ENCODE assay signal across 13 cellular contexts in the genomic region with DNA sequence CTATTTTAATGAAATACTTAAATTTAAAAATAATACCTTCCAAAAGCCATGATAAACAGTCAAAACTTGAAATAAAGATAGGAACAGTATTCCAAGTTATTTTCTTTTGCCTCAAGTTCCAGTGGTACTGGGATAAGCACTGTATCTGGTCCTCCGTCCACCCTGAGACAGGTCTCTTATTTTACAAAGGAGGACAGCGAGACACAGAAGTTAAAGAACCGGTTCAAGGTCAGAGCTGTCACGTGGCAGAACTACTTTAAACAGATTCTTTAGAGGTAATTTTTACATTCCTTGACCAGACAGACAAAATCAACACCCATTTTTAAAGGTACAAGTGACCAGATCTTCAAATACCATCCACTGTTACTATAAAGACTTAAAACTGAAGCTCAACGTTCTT. TPM values are rescaled to one million over a fixed set of nuclear protein-coding genes. Genes with fewer than 3 reads are reported as not detected.
A peak's percentile ranks its signal among the peaks of the same experiment; 100 is the strongest.
DNase-seq lines count a peak whose midpoint lies in the region; ATAC-seq and TF ChIP-seq lines count a peak whose summit lies in the region.
"Had no signal": no experiment of that assay in that cellular context is flagged by ENCODE, and none has a peak within 500 bp of the region (broad histone marks: within the 10 kb centered on the region; RNA-seq: fewer than 3 reads in every experiment).

No MANE protein-coding gene starts in this region.

- intact Hi-C loops in CD4-positive, alpha-beta T cell (cut with DNase I, micrococcal nuclease): no loop called here

- no peak overlapping the region for H3K14ac ChIP-seq in trophoblast cell (ENCODE audit: low read length)

- DNase-seq in CD4-positive, alpha-beta T cell: no peak
- DNase-seq in foreskin keratinocyte (no peak), mesothelial cell of epicardium (ENCODE audit: low spot score in 2 of 2, unreplicated experiment in 2 of 2) (no peak), trophoblast cell (peak; percentile 57 to 76), HFFc6 (no peak), midbrain (lab: John Stamatoyannopoulos, UW) (no peak), NOMO-1 treated with DMSO at 0.1 percent for 48 hours (lab: John Stamatoyannopoulos, UW; ENCODE audit: unreplicated experiment) (no peak)
- no peak for DNase-seq in natural killer cell treated with Interleukin-12 subunit alpha and Interleukin-12 subunit beta and Interleukin-15 and Interleukin-18, amount 100 ng/mL, for 72 hours (ENCODE audit: low spot score)
- DNase-seq: Caco-2, HCEC 1CT had no signal

- H2AFZ ChIP-seq in trophoblast cell (ENCODE audit: insufficient read depth, low read length, poor library complexity): no peak overlapping the region
- H2AFZ ChIP-seq: GM23338 had no signal

- H2BK120ac ChIP-seq in trophoblast cell (ENCODE audit: insufficient read depth, low read length, poor library complexity): no peak overlapping the region

- no CpG with 5 or more reads among the region's 5 CpGs for WGBS in trophoblast cell (ENCODE audit: extremely low coverage, insufficient coverage, insufficient read length)

- no peak overlapping the region for H3K4me2 ChIP-seq in trophoblast cell (ENCODE audit: low read length)
- H3K4me2 ChIP-seq: GM23338 had no signal

- peaks cover 51% of the 10 kb centered on the region for H3K4me1 ChIP-seq in foreskin keratinocyte
- peaks cover 3 to 4% of the 10 kb centered on the region in 2 experiments for H3K4me1 ChIP-seq in trophoblast cell (ENCODE audit: control insufficient read depth in 1 of 2, insufficient read depth in 2 of 2, low read length in 2 of 2)

- no peak overlapping the region for H3K18ac ChIP-seq in trophoblast cell (ENCODE audit: low read length)

- peak overlapping the region; percentile 70 for H3K27ac Mint-ChIP-seq in CD4-positive, alpha-beta T cell
- H3K27ac Mint-ChIP-seq in mesothelial cell of epicardium (peak overlapping the region; percentile 71), HFFc6 (no peak overlapping the region)
- H3K27ac Mint-ChIP-seq in natural killer cell treated with Interleukin-12 subunit alpha and Interleukin-12 subunit beta and Interleukin-15 and Interleukin-18, amount 100 ng/mL, for 72 hours: no peak overlapping the region
- H3K27ac Mint-ChIP-seq: B cell, GM23338 had no signal

- POLR2A ChIA-PET in CD4-positive, alpha-beta T cell (lab: Charles Lee): interaction anchor here (1.5 kb wide), 1 partner anchor 69 kb away, joined by 3 read pairs; no protein-coding TSS in a partner anchor

- H4K12ac ChIP-seq in trophoblast cell (ENCODE audit: low read depth, low read length): no peak overlapping the region

- no peak overlapping the region for H3K23ac ChIP-seq in trophoblast cell (ENCODE audit: low read length)

- no peak overlapping the region for H3K9ac ChIP-seq in trophoblast cell (ENCODE audit: low read length)
- H3K9ac ChIP-seq: BLaER1 treated with 17β-estradiol and CSF1 and Interleukin-3, amounts not matched to agents 10 nM and 100 nM had no signal

- CTCF ChIA-PET in CD4-positive, alpha-beta T cell (lab: Charles Lee): interaction anchor here (1.2 kb wide), 1 partner anchor 8 kb away, joined by 3 read pairs; no protein-coding TSS in a partner anchor

- no peaks in the 10 kb centered on the region for H3K36me3 Mint-ChIP-seq in CD4-positive, alpha-beta T cell (ENCODE audit: low read depth)
- H3K36me3 Mint-ChIP-seq in mesothelial cell of epicardium (no peaks in the 10 kb centered on the region), HFFc6 (ENCODE audit: low read depth) (no peaks in the 10 kb centered on the region)
- H3K36me3 Mint-ChIP-seq in natural killer cell treated with Interleukin-12 subunit alpha and Interleukin-12 subunit beta and Interleukin-15 and Interleukin-18, amount 100 ng/mL, for 72 hours: no peaks in the 10 kb centered on the region

- no peak overlapping the region for H3K4me3 ChIP-seq in trophoblast cell (ENCODE audit: low read depth, low read length)
- H3K4me3 ChIP-seq: BLaER1 treated with 17β-estradiol and CSF1 and Interleukin-3, amounts not matched to agents 10 nM and 100 nM; GM23338 had no signal

- H3K27me3 ChIP-seq in CD4-positive, alpha-beta T cell (ENCODE audit: control insufficient read depth, insufficient read depth, low read length): no peaks in the 10 kb centered on the region
- H3K27me3 ChIP-seq in foreskin keratinocyte (no peaks in the 10 kb centered on the region), trophoblast cell (ENCODE audit: insufficient read depth, low read length) (no peaks in the 10 kb centered on the region)
- H3K27me3 ChIP-seq: BLaER1 treated with 17β-estradiol and CSF1 and Interleukin-3, amounts not matched to agents 10 nM and 100 nM had no signal

- no peaks in the 10 kb centered on the region for H3K9me3 ChIP-seq in CD4-positive, alpha-beta T cell (ENCODE audit: control insufficient read depth, low read length)
- H3K9me3 ChIP-seq in trophoblast cell (ENCODE audit: insufficient read depth, low read depth, low read length): no peaks in the 10 kb centered on the region
- H3K9me3 ChIP-seq: Caco-2 had no signal

- no peak for TF ChIP-seq CTCF in CD4-positive, alpha-beta T cell (IDR thresholded peaks at IDR 0.05)
- no peak for TF ChIP-seq CTCF in foreskin keratinocyte (conservative IDR thresholded peaks at IDR 0.05)
- TF ChIP-seq CTCF in mesothelial cell of epicardium (IDR thresholded peaks at IDR 0.05; ENCODE audit: unreplicated experiment): no peak
- TF ChIP-seq CTCF in HFFc6 (IDR thresholded peaks at IDR 0.05): no peak

- no peaks in the 10 kb centered on the region for H3K79me1 ChIP-seq in trophoblast cell (ENCODE audit: low read length)

- H2BK12ac ChIP-seq in trophoblast cell (ENCODE audit: low read length): no peak overlapping the region

- peaks cover 80% of the 10 kb centered on the region for H3K4me1 Mint-ChIP-seq in CD4-positive, alpha-beta T cell (ENCODE audit: low read depth)
- H3K4me1 Mint-ChIP-seq in mesothelial cell of epicardium (peaks cover 9% of the 10 kb centered on the region), HFFc6 (ENCODE audit: low read depth) (peaks cover under 1% of the 10 kb centered on the region)
- H3K4me1 Mint-ChIP-seq in natural killer cell treated with Interleukin-12 subunit alpha and Interleukin-12 subunit beta and Interleukin-15 and Interleukin-18, amount 100 ng/mL, for 72 hours (ENCODE audit: low read depth in 2 of 2): peaks cover 0 to 2% of the 10 kb centered on the region in 2 donors
- H3K4me1 Mint-ChIP-seq: B cell had no signal

- H3K79me2 ChIP-seq in trophoblast cell (ENCODE audit: control insufficient read depth, insufficient read depth, low read length, poor library complexity): no peaks in the 10 kb centered on the region

- no peaks in the 10 kb centered on the region for H3K9me3 Mint-ChIP-seq in CD4-positive, alpha-beta T cell
- H3K9me3 Mint-ChIP-seq in mesothelial cell of epicardium: peaks cover 8% of the 10 kb centered on the region
- H3K9me3 Mint-ChIP-seq in HFFc6: no peaks in the 10 kb centered on the region
- H3K9me3 Mint-ChIP-seq in natural killer cell treated with Interleukin-12 subunit alpha and Interleukin-12 subunit beta and Interleukin-15 and Interleukin-18, amount 100 ng/mL, for 72 hours: no peaks in the 10 kb centered on the region
- H3K9me3 Mint-ChIP-seq: GM23338 had no signal

- no peak overlapping the region for H3K27ac ChIP-seq in CD4-positive, alpha-beta T cell (ENCODE audit: low read depth, low read length)
- peak overlapping the region; percentile 24 for H3K27ac ChIP-seq in foreskin keratinocyte
- H3K27ac ChIP-seq in trophoblast cell (ENCODE audit: low read depth, low read length): no peak overlapping the region
- H3K27ac ChIP-seq: BLaER1 treated with 17β-estradiol and CSF1 and Interleukin-3, amounts not matched to agents 10 nM and 100 nM had no signal

- H3K4me3 Mint-ChIP-seq in CD4-positive, alpha-beta T cell: no peak overlapping the region
- H3K4me3 Mint-ChIP-seq in mesothelial cell of epicardium (no peak overlapping the region), HFFc6 (no peak overlapping the region)
- no peak overlapping the region for H3K4me3 Mint-ChIP-seq in natural killer cell treated with Interleukin-12 subunit alpha and Interleukin-12 subunit beta and Interleukin-15 and Interleukin-18, amount 100 ng/mL, for 72 hours
- H3K4me3 Mint-ChIP-seq: B cell, GM23338 had no signal

- H3K4ac ChIP-seq in trophoblast cell (ENCODE audit: low read depth, low read length): no peak overlapping the region

- no peaks in the 10 kb centered on the region for H3K27me3 Mint-ChIP-seq in CD4-positive, alpha-beta T cell
- H3K27me3 Mint-ChIP-seq in mesothelial cell of epicardium (ENCODE audit: low read depth) (no peaks in the 10 kb centered on the region), HFFc6 (ENCODE audit: insufficient read depth) (no peaks in the 10 kb centered on the region)
- H3K27me3 Mint-ChIP-seq in natural killer cell treated with Interleukin-12 subunit alpha and Interleukin-12 subunit beta and Interleukin-15 and Interleukin-18, amount 100 ng/mL, for 72 hours: no peaks in the 10 kb centered on the region
- H3K27me3 Mint-ChIP-seq: B cell had no signal

- no peak overlapping the region for H4K91ac ChIP-seq in trophoblast cell (ENCODE audit: low read depth, low read length)

- ATAC-seq in CD4-positive, alpha-beta T cell (ENCODE audit: poor library complexity): no peak
- no peak for ATAC-seq in foreskin keratinocyte
- ATAC-seq in natural killer cell treated with Interleukin-12 subunit alpha and Interleukin-12 subunit beta and Interleukin-15 and Interleukin-18, amount 100 ng/mL, for 72 hours: no peak
- ATAC-seq: GM23338 had no signal

- H4K8ac ChIP-seq in trophoblast cell (ENCODE audit: low read depth, low read length): no peak overlapping the region

- H2AK5ac ChIP-seq in trophoblast cell (ENCODE audit: low read length): no peak overlapping the region

- H2BK5ac ChIP-seq in trophoblast cell (ENCODE audit: low read depth, low read length, poor library complexity): no peak overlapping the region

- H3K36me3 ChIP-seq in trophoblast cell (ENCODE audit: control insufficient read depth in 1 of 2, insufficient read depth in 2 of 2, low read length in 2 of 2): peaks cover 2% of the 10 kb centered on the region in 2 experiments
- H3K36me3 ChIP-seq: BLaER1 treated with 17β-estradiol and CSF1 and Interleukin-3, amounts not matched to agents 10 nM and 100 nM had no signal

RNA-seq across cellular contexts. Expression of gene DOCK9, which starts 10.4 kb away (rescaled TPM):
- total RNA-seq in CD4-positive, alpha-beta T cell: 10 to 100 TPM; 76.3 to 79.3 TPM
- total RNA-seq in foreskin keratinocyte (160 and 175 TPM in 2 replicates), mesothelial cell of epicardium (21.0 to 26.6 TPM (median 22.8 TPM) in 3 replicates)
- polyA plus RNA-seq in foreskin keratinocyte: 29.6 and 32.6 TPM in 2 replicates
- polyA plus RNA-seq in trophoblast cell (2013): 135 and 138 TPM in 2 replicates
- 10 to 100 TPM; 21.8 to 30.5 (median 25.5) TPM for total RNA-seq in HFFc6 (2021; fragmentation: NEBNext Ultra II Directional; extraction: Animal tissue kit (Norgen Biotek cat#: 25700))
- total RNA-seq in natural killer cell treated with Interleukin-12 subunit alpha and Interleukin-12 subunit beta and Interleukin-15 and Interleukin-18, amount 100 ng/mL, for 72 hours: 10 to 100 TPM; 25.4 to 26.7 TPM

Comparison
In these comparisons a context has a peak if more than half of its experiments do, and no peak if none do; other contexts are left out.
1. DNase-seq: peak in trophoblast cell (2 of 2); none in CD4-positive, alpha-beta T cell (0 of 10), foreskin keratinocyte (0 of 2), mesothelial cell of epicardium (0 of 2), HFFc6 (single experiment), natural killer cell treated with Interleukin-12 subunit alpha and Interleukin-12 subunit beta and Interleukin-15 and Interleukin-18, amount 100 ng/mL, for 72 hours (single experiment), midbrain (single experiment) and NOMO-1 treated with DMSO at 0.1 percent for 48 hours (single experiment).
2. H3K27ac Mint-ChIP-seq: peak in CD4-positive, alpha-beta T cell (single experiment) and mesothelial cell of epicardium (single experiment); none in HFFc6 (single experiment) and natural killer cell treated with Interleukin-12 subunit alpha and Interleukin-12 subunit beta and Interleukin-15 and Interleukin-18, amount 100 ng/mL, for 72 hours (0 of 2).